ENCODE assay signal across 10 cellular contexts in genomic region chr10:103648951-103649532, GRCh38.
DNase-seq lines count a peak whose midpoint lies in the region; TF ChIP-seq lines count a peak whose summit lies in the region.
"Had no signal": no experiment of that assay in that cellular context is flagged by ENCODE, and none has a peak within 500 bp of the region (broad histone marks: within the 10 kb centered on the region; RNA-seq: fewer than 3 reads in every experiment).

No MANE protein-coding gene starts in this region.

- WGBS in esophagus, 2 donors, result 39 to 55% methylated on average over 11 of the region's 11 CpGs

- intact Hi-C loops in tibial artery (cut with DNase I; ENCODE audit: low total_unique reads), result no loop called here

- TF ChIP-seq CTCF in tibial artery (IDR thresholded peaks at IDR 0.05), result no peak

- H3K36me3 ChIP-seq in esophagus (ENCODE audit: control insufficient read depth in 2 of 2, insufficient read depth in 2 of 2, low read length in 1 of 2), result peaks cover 0 to 26% of the 10 kb centered on the region in 2 donors
- peaks cover 0 to 10% (median 4%) of the 10 kb centered on the region in 3 donors for H3K36me3 ChIP-seq in tibial artery

- H3K4me3 ChIP-seq in esophagus (ENCODE audit: low read depth in 1 of 2, low read length in 2 of 2) (no peak overlapping the region), tibial artery (no peak overlapping the region)

- no peaks in the 10 kb centered on the region for H3K27me3 ChIP-seq in esophagus (ENCODE audit: control insufficient read depth in 1 of 2, insufficient read depth in 2 of 2, low read length in 2 of 2)
- H3K27me3 ChIP-seq in tibial artery, result no peaks in the 10 kb centered on the region

- H3K9me3 ChIP-seq in esophagus (ENCODE audit: control insufficient read depth in 2 of 2, insufficient read depth in 1 of 2, low read depth in 1 of 2, low read length in 1 of 2) (no peaks in the 10 kb centered on the region), tibial artery (no peaks in the 10 kb centered on the region)

- H3K4me1 ChIP-seq in esophagus (ENCODE audit: control insufficient read depth in 2 of 2, insufficient read depth in 2 of 2, low read length in 1 of 2) (peaks cover 23 to 42% of the 10 kb centered on the region in 2 donors), tibial artery (peaks cover 4 to 97% (median 92%) of the 10 kb centered on the region in 4 donors)

- peak overlapping the region; percentile 36 to 69 for H3K27ac ChIP-seq in esophagus (ENCODE audit: low read depth in 2 of 2, low read length in 1 of 2)
- peak overlapping the region; percentile 61 to 72 for H3K27ac ChIP-seq in tibial artery

- DNase-seq in NCI-H2196 treated with DMSO at 0.1 percent for 48 hours (lab: John Stamatoyannopoulos, UW; ENCODE audit: unreplicated experiment), result peak; percentile 10
- peak; percentile 52 for DNase-seq in mucosa of gallbladder (ENCODE audit: low spot score)
- DNase-seq in tibial artery, result peak; percentile 81 to 96
- no peak for DNase-seq in UCSD-AML1 (lab: John Stamatoyannopoulos, UW; ENCODE audit: unreplicated experiment)
- DNase-seq in occipital lobe (lab: John Stamatoyannopoulos, UW), result no peak
- no peak for DNase-seq in retina
- DNase-seq in iPS-NIHi7 (ENCODE audit: extremely low spot score), result no peak
- DNase-seq: activated CD4-positive, alpha-beta memory T cell treated with anti-CD3 and anti-CD28 coated beads, Interleukin-2, amount 10 ng/mL, durations not matched to agents 7 days and 5 days; activated naive CD8-positive, alpha-beta T cell treated with anti-CD3 and anti-CD28 coated beads, Interleukin-2, amount 10 ng/mL, durations not matched to agents 7 days and 5 days had no signal

Comparison
In these comparisons a context has a peak if more than half of its experiments do, and no peak if none do; other contexts are left out.
1. DNase-seq: peak in NCI-H2196 treated with DMSO at 0.1 percent for 48 hours (single experiment), mucosa of gallbladder (single experiment) and tibial artery (2 of 2); none in UCSD-AML1 (single experiment), occipital lobe (single experiment), retina (single experiment) and iPS-NIHi7 (single experiment).